Comparison of ENCODE assay signal across 24 cellular contexts in genomic region chr10:118356628-118357027, GRCh38.
"Had no signal": no experiment of that assay in that cellular context is flagged by ENCODE, and none has a peak within 500 bp of the region (broad histone marks: within the 10 kb centered on the region; RNA-seq: fewer than 3 reads in every experiment).

No MANE protein-coding gene starts in this region.

- H3K27me3 ChIP-seq: adrenal gland, Peyer's patch had no signal

- H3K9ac ChIP-seq: KMS-11 had no signal

- H3K4me3 ChIP-seq: adrenal gland, Peyer's patch, SJSA1 had no signal

- ATAC-seq: activated CD4-positive, CD25-positive, alpha-beta regulatory T cell treated with anti-CD3 and anti-CD28 coated beads, Interleukin-2, amount 50 U/mL, for 24 hours; activated CD8-positive, alpha-beta T cell treated with anti-CD3 and anti-CD28 coated beads for 36 hours; activated T-cell treated with anti-CD3 and anti-CD28 coated beads, Interleukin-2, amount 50 U/mL, for 72 hours; SK-N-SH treated with all-trans-retinoic acid at 6 μM for 48 hours had no signal

- H3K4me2 ChIP-seq: KMS-11 had no signal

- H3K36me3 ChIP-seq: adrenal gland, Peyer's patch, SJSA1 had no signal

- H3K9me3 ChIP-seq: adrenal gland, Peyer's patch, SJSA1 had no signal

- H3K4me1 ChIP-seq: adrenal gland, Peyer's patch, SJSA1 had no signal

- H3K27ac ChIP-seq: adrenal gland, KMS-11, Peyer's patch, RWPE1, SJSA1 had no signal

- DNase-seq: activated CD4-positive, alpha-beta T cell treated with anti-CD3 and anti-CD28 coated beads for 4 hours; activated CD8-positive, alpha-beta memory T cell treated with anti-CD3 and anti-CD28 coated beads, Interleukin-2, amount 50 U/mL, for 4 hours; activated CD8-positive, alpha-beta T cell treated with anti-CD3 and anti-CD28 coated beads for 36 hours; activated naive CD4-positive, alpha-beta T cell treated with anti-CD3 and anti-CD28 coated beads, Interleukin-2, amount 50 U/mL, for 16 hours; activated naive CD8-positive, alpha-beta T cell treated with anti-CD3 and anti-CD28 coated beads, Interleukin-2, amount 10 ng/mL, durations not matched to agents 7 days and 5 days; activated T-cell treated with anti-CD3 and anti-CD28 coated beads, Interleukin-2, amount 50 U/mL, for 72 hours; adrenal gland; anterior cingulate cortex; cerebellar nuclear complex; MM.1S; NCI-H1105; NCI-H1694; NCI-H2029; NCI-H446; NCI-H524; NCI-H82; Peyer's patch; Right ventricle myocardium superior; SW 1271 had no signal
